Comparison of ENCODE assay signal across 8 cellular contexts in the genomic region with DNA sequence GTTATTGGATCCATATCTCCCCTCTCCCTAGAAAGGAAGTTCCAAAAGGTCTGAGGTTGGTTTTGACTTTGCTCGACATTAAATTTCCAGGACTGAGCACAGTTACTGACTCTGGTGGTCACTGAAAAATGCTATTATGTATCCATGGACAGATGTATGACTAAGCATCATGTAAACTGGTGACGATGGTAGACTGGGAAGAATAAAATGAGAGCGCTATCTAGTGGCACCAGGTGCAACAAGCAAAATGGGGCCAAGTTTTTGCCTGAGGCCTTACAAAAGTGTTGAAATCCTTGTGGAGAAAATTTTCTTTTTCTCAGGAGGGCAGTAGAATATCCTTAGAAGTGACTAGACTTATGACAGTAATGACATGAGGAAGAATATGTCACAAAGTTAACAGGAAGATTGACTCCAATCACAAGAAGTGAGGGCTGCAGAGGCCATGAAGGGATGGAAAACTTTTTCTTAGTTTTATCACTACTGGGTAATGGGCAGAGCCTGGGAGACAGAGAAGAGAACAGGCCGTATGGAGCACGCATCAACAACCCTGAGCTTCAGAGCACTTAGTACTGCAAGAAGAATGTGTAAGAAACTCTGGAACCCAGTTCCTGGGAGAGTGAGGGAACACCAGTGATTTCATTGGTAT.
A peak's percentile ranks its signal among the peaks of the same experiment; 100 is the strongest.
DNase-seq lines count a peak whose midpoint lies in the region; ATAC-seq lines count a peak whose summit lies in the region.

No MANE protein-coding gene starts in this region.

- H3K27ac ChIP-seq in CD4-positive, CD25-positive, alpha-beta regulatory T cell (ENCODE audit: insufficient read depth, low read length, poor library complexity, severe bottlenecking) = no peak overlapping the region
- no peak overlapping the region for H3K27ac ChIP-seq in Karpas-422 (ENCODE audit: low read length)

- no peaks in the 10 kb centered on the region for H3K9me2 ChIP-seq in Karpas-422 (replicated peaks; ENCODE audit: insufficient read depth, low read length)

- ATAC-seq in CD4-positive, CD25-positive, alpha-beta regulatory T cell (ENCODE audit: low read depth in 2 of 2) = peak in 1 of 2 donors; percentile 53
- ATAC-seq in GM18498 (IDR thresholded peaks at IDR 0.05; ENCODE audit: unreplicated experiment) (peak; percentile 59), memory B cell (ENCODE audit: low read depth) (peak; percentile 65)

- H3K27me3 Mint-ChIP-seq in CD4-positive, CD25-positive, alpha-beta regulatory T cell = peaks cover 6% of the 10 kb centered on the region
- no peaks in the 10 kb centered on the region for H3K27me3 Mint-ChIP-seq in memory B cell

- H3K4me3 Mint-ChIP-seq in CD4-positive, CD25-positive, alpha-beta regulatory T cell = no peak overlapping the region
- no peak overlapping the region for H3K4me3 Mint-ChIP-seq in memory B cell

- no peaks in the 10 kb centered on the region for H3K27me3 ChIP-seq in CD4-positive, CD25-positive, alpha-beta regulatory T cell (ENCODE audit: control insufficient read depth, insufficient read depth, low read length)
- no peaks in the 10 kb centered on the region for H3K27me3 ChIP-seq in Karpas-422 (ENCODE audit: low read length)

- no peaks in the 10 kb centered on the region for H3K9me3 ChIP-seq in CD4-positive, CD25-positive, alpha-beta regulatory T cell (ENCODE audit: control insufficient read depth in 2 of 2, low read length in 2 of 2)
- no peaks in the 10 kb centered on the region for H3K9me3 ChIP-seq in Karpas-422 (ENCODE audit: low read length)

- no peaks in the 10 kb centered on the region for H3K36me3 Mint-ChIP-seq in CD4-positive, CD25-positive, alpha-beta regulatory T cell
- no peaks in the 10 kb centered on the region for H3K36me3 Mint-ChIP-seq in memory B cell

- peak overlapping the region in 1 of 3 donors; percentile 61 for H3K27ac Mint-ChIP-seq in CD4-positive, CD25-positive, alpha-beta regulatory T cell
- no peak overlapping the region for H3K27ac Mint-ChIP-seq in memory B cell

- H3K9ac ChIP-seq in Karpas-422 (ENCODE audit: low read length) = no peak overlapping the region

- peak in 2 of 3 donors; percentile 28 to 46 for DNase-seq in CD4-positive, CD25-positive, alpha-beta regulatory T cell
- DNase-seq in Karpas-422 (peak; percentile 78), SK-MEL-5 (ENCODE audit: low read depth, low spot score) (peak; percentile 91), ecto neural progenitor cell (ENCODE audit: low spot score) (peak; percentile 50), memory B cell (ENCODE audit: low spot score in 2 of 2) (peak in 1 of 2 donors; percentile 31), UCSD-AML1 (lab: John Stamatoyannopoulos, UW; ENCODE audit: unreplicated experiment) (no peak), NCI-H187 (lab: John Stamatoyannopoulos, UW) (no peak)

- H3K79me2 ChIP-seq in Karpas-422 (ENCODE audit: low read length) = no peaks in the 10 kb centered on the region

- no peaks in the 10 kb centered on the region for H3K4me1 ChIP-seq in CD4-positive, CD25-positive, alpha-beta regulatory T cell (ENCODE audit: control insufficient read depth, insufficient read depth, low read length, poor library complexity, severe bottlenecking)
- no peaks in the 10 kb centered on the region for H3K4me1 ChIP-seq in Karpas-422 (ENCODE audit: low read length)

- H4K20me1 ChIP-seq in Karpas-422 (ENCODE audit: insufficient read depth, low read depth, low read length) = no peaks in the 10 kb centered on the region

- H3K9me3 Mint-ChIP-seq in CD4-positive, CD25-positive, alpha-beta regulatory T cell = no peaks in the 10 kb centered on the region
- H3K9me3 Mint-ChIP-seq in memory B cell = no peaks in the 10 kb centered on the region

- in situ Hi-C loops in SK-MEL-5 (cut with HindIII; ENCODE audit: low pct_unique_long_range_greater_than_20kb, low sequenced_read_pairs) = no loop called here

- H3K36me3 ChIP-seq in CD4-positive, CD25-positive, alpha-beta regulatory T cell (ENCODE audit: control insufficient read depth, insufficient read depth, low read length) = no peaks in the 10 kb centered on the region
- no peaks in the 10 kb centered on the region for H3K36me3 ChIP-seq in Karpas-422 (ENCODE audit: insufficient read depth, low read length)

- H2AFZ ChIP-seq in Karpas-422 (ENCODE audit: low read length) = no peak overlapping the region

- H3K4me1 Mint-ChIP-seq in CD4-positive, CD25-positive, alpha-beta regulatory T cell = no peaks in the 10 kb centered on the region
- H3K4me1 Mint-ChIP-seq in memory B cell = peaks cover 25% of the 10 kb centered on the region

- H3K4me3 ChIP-seq in CD4-positive, CD25-positive, alpha-beta regulatory T cell (ENCODE audit: low read depth, low read length) = no peak overlapping the region
- H3K4me3 ChIP-seq in Karpas-422 (ENCODE audit: low read length) = no peak overlapping the region

- H3K4me2 ChIP-seq in Karpas-422 (ENCODE audit: low read depth, low read length, poor library complexity, severe bottlenecking) = no peak overlapping the region

Comparison
In these comparisons a context has a peak if more than half of its experiments do, and no peak if none do; other contexts are left out.
1. DNase-seq: peak in CD4-positive, CD25-positive, alpha-beta regulatory T cell (2 of 3), Karpas-422 (single experiment), SK-MEL-5 (single experiment) and ecto neural progenitor cell (single experiment); none in UCSD-AML1 (single experiment) and NCI-H187 (0 of 2).